ENCODE assay signal across 23 cellular contexts in the genomic region with DNA sequence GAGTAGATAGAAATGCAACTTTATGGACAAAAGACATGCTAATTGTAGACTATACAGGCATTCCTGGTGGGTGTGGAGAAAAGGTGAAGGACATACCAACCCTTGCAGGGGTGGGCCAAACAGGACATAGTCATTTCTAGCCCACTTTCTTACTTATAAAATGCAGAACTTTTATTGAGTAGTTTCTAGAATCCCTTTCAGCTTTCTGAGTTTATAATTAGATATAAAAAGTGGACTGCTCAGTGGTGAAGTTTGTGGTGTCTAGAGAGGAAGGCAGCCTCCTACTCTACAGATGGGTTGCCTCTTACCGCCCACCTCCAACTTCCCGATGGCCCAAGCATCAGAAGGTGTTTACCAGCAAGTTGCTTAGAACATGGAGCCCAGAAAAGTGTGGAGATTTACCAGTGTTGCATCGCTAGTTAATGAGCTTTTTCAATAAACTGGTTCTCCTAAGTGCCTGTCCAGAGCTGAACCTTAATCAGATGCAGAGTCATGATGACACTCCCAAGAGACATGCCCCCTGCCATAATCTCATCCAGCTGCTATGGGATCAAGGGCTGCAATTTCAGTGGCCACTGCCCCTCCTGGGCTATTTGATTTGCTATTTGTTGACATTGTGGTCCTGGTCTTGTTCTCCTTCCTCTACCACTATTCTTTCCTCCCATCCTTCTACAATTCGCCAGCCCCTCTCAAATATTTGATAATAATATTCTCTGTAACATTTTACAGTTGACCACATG.
"Had no signal": no experiment of that assay in that cellular context is flagged by ENCODE, and none has a peak within 500 bp of the region (broad histone marks: within the 10 kb centered on the region; RNA-seq: fewer than 3 reads in every experiment).

No MANE protein-coding gene starts in this region.

- H3K36me3 ChIP-seq: breast epithelium, esophagus muscularis mucosa, gastroesophageal sphincter, transverse colon, uterus had no signal

- H3K36me3 Mint-ChIP-seq: immature natural killer cell; natural killer cell treated with Interleukin-12 subunit alpha and Interleukin-12 subunit beta and Interleukin-15 and Interleukin-18, amount 100 ng/mL, for 72 hours had no signal

- H3K27me3 ChIP-seq: breast epithelium, esophagus muscularis mucosa, gastroesophageal sphincter, transverse colon, uterus had no signal

- H3K4me3 ChIP-seq: breast epithelium, esophagus muscularis mucosa, gastroesophageal sphincter, transverse colon, uterus had no signal

- H3K27ac ChIP-seq: breast epithelium, esophagus muscularis mucosa, transverse colon, uterus, VCaP had no signal

- DNase-seq: activated CD4-positive, alpha-beta T cell treated with anti-CD3 and anti-CD28 coated beads, Interleukin-2, amount 50 U/mL, for 4 hours; activated CD4-positive, CD25-positive, alpha-beta regulatory T cell treated with anti-CD3 and anti-CD28 coated beads, Interleukin-2, amount 50 U/mL, for 72 hours; activated gamma-delta T cell; activated T-cell treated with anti-CD3 and anti-CD28 coated beads, Interleukin-2, amount 50 U/mL, for 72 hours; cerebellar nuclear complex; cortex of kidney; immature natural killer cell; kidney glomerular epithelial cell; occipital lobe; retina; stimulated activated CD4-positive, alpha-beta T cell treated with anti-CD3 and anti-CD28 coated beads, Interleukin-12 subunit alpha, Interleukin-12 subunit beta, amount 100 ng/mL, for 4 hours; stimulated activated CD4-positive, alpha-beta T cell treated with anti-CD3 and anti-CD28 coated beads, Interleukin-1b, Interleukin-23, amount 100 ng/mL, for 48 hours; stimulated activated CD8-positive, alpha-beta memory T cell treated with anti-CD3 and anti-CD28 coated beads, Interleukin-4, amount 100 ng/mL, for 48 hours; stimulated activated naive CD4-positive, alpha-beta T cell treated with Interleukin-2 at 50 U/mL for 16 hours; T-helper 17 cell; transverse colon; uterus had no signal

- H3K9me3 Mint-ChIP-seq: activated T-cell treated with anti-CD3 and anti-CD28 coated beads, Interleukin-2, amount 50 U/mL, for 72 hours; natural killer cell treated with Interleukin-12 subunit alpha and Interleukin-12 subunit beta and Interleukin-15 and Interleukin-18, amount 100 ng/mL, for 72 hours had no signal

- H3K4me1 Mint-ChIP-seq: activated naive CD4-positive, alpha-beta T cell treated with anti-CD3 and anti-CD28 coated beads, Interleukin-2, amount 50 U/mL, for 24 hours; immature natural killer cell; T-helper 17 cell had no signal

- H3K4me3 Mint-ChIP-seq: activated naive CD4-positive, alpha-beta T cell treated with anti-CD3 and anti-CD28 coated beads, Interleukin-2, amount 50 U/mL, for 24 hours; activated T-cell treated with anti-CD3 and anti-CD28 coated beads, Interleukin-2, amount 50 U/mL, for 72 hours; immature natural killer cell; natural killer cell treated with Interleukin-12 subunit alpha and Interleukin-12 subunit beta and Interleukin-15 and Interleukin-18, amount 100 ng/mL, for 72 hours; T-helper 17 cell had no signal

- H3K27me3 Mint-ChIP-seq: activated naive CD4-positive, alpha-beta T cell treated with anti-CD3 and anti-CD28 coated beads, Interleukin-2, amount 50 U/mL, for 24 hours had no signal

- H3K4me1 ChIP-seq: breast epithelium, transverse colon, uterus had no signal

- ATAC-seq: activated T-cell treated with anti-CD3 and anti-CD28 coated beads, Interleukin-2, amount 50 U/mL, for 72 hours; natural killer cell treated with Interleukin-12 subunit alpha and Interleukin-12 subunit beta and Interleukin-15 and Interleukin-18, amount 100 ng/mL, for 72 hours; T-helper 17 cell had no signal

- H3K9me3 ChIP-seq: breast epithelium, esophagus muscularis mucosa, gastroesophageal sphincter, uterus had no signal

- H3K27ac Mint-ChIP-seq: activated naive CD4-positive, alpha-beta T cell treated with anti-CD3 and anti-CD28 coated beads, Interleukin-2, amount 50 U/mL, for 24 hours; activated T-cell treated with anti-CD3 and anti-CD28 coated beads, Interleukin-2, amount 50 U/mL, for 72 hours; immature natural killer cell; natural killer cell treated with Interleukin-12 subunit alpha and Interleukin-12 subunit beta and Interleukin-15 and Interleukin-18, amount 100 ng/mL, for 72 hours; T-helper 17 cell had no signal
